In genomic region chr13:29513981-29514719, GRCh38 we compare ENCODE assay signal across 18 cellular contexts.
A peak's percentile ranks its signal among the peaks of the same experiment; 100 is the strongest.
DNase-seq lines count a peak whose midpoint lies in the region; ATAC-seq, FAIRE-seq and TF ChIP-seq lines count a peak whose summit lies in the region.
"Had no signal": no experiment of that assay in that cellular context is flagged by ENCODE, and none has a peak within 500 bp of the region (broad histone marks: within the 10 kb centered on the region; RNA-seq: fewer than 3 reads in every experiment).

No MANE protein-coding gene starts in this region.

- H3K4me2 ChIP-seq in HepG2 (ENCODE audit: low read depth, low read length), result no peak overlapping the region

- no peak overlapping the region for H3K27ac ChIP-seq in HepG2 (ENCODE audit: extremely low read length, insufficient read depth, low read length)
- H3K27ac ChIP-seq in upper lobe of right lung, result no peak overlapping the region
- H3K27ac ChIP-seq: esophagus squamous epithelium, uterus had no signal

- no peak overlapping the region for H3K9ac ChIP-seq in HepG2 (ENCODE audit: insufficient read depth, low read depth, low read length)

- no peak overlapping the region for H3K4me3 Mint-ChIP-seq in activated naive CD8-positive, alpha-beta T cell treated with anti-CD3 and anti-CD28 coated beads for 36 hours
- H3K4me3 Mint-ChIP-seq in activated naive CD8-positive, alpha-beta T cell treated with anti-CD3 and anti-CD28 coated beads, Interleukin-2, amount 50 U/mL, for 24 hours, result no peak overlapping the region
- H3K4me3 Mint-ChIP-seq in dendritic cell treated with granulocyte-macrophage colony-stimulating factor and Interleukin-4, amounts not matched to agents 40 ng/mL and 50 ng/mL, for 4 days, result no peak overlapping the region

- H3K27me3 Mint-ChIP-seq in activated naive CD8-positive, alpha-beta T cell treated with anti-CD3 and anti-CD28 coated beads for 36 hours, result no peaks in the 10 kb centered on the region
- H3K27me3 Mint-ChIP-seq in activated naive CD8-positive, alpha-beta T cell treated with anti-CD3 and anti-CD28 coated beads, Interleukin-2, amount 50 U/mL, for 24 hours, result no peaks in the 10 kb centered on the region
- H3K27me3 Mint-ChIP-seq in dendritic cell treated with granulocyte-macrophage colony-stimulating factor and Interleukin-4, amounts not matched to agents 40 ng/mL and 50 ng/mL, for 4 days, result no peaks in the 10 kb centered on the region

- H3K27ac Mint-ChIP-seq in activated naive CD8-positive, alpha-beta T cell treated with anti-CD3 and anti-CD28 coated beads for 36 hours, result peak overlapping the region; percentile 58
- H3K27ac Mint-ChIP-seq in activated naive CD8-positive, alpha-beta T cell treated with anti-CD3 and anti-CD28 coated beads, Interleukin-2, amount 50 U/mL, for 24 hours, result no peak overlapping the region
- peak overlapping the region; percentile 13 for H3K27ac Mint-ChIP-seq in dendritic cell treated with granulocyte-macrophage colony-stimulating factor and Interleukin-4, amounts not matched to agents 40 ng/mL and 50 ng/mL, for 4 days

- CTCF ChIA-PET in HepG2 (lab: Yijun Ruan, JAX; ENCODE audit: low intra/inter-chr PET ratio, low total read pairs), result no interaction called here

- H3K4me3 ChIP-seq in HepG2 (replicated peaks in 1 of 3; ENCODE audit: insufficient read depth in 1 of 3, low read depth in 2 of 3, low read length in 3 of 3) (no peak overlapping the region), upper lobe of right lung (no peak overlapping the region)
- H3K4me3 ChIP-seq: esophagus squamous epithelium, mucosa of descending colon, uterus had no signal

- no peak for ATAC-seq in activated naive CD8-positive, alpha-beta T cell treated with anti-CD3 and anti-CD28 coated beads, Interleukin-2, amount 50 U/mL, for 24 hours
- no peak; the same call in 2 of the 3 replicates for ATAC-seq in HepG2
- no peak for ATAC-seq in upper lobe of right lung
- ATAC-seq in GM21360 (IDR thresholded peaks at IDR 0.05; ENCODE audit: unreplicated experiment), result no peak
- ATAC-seq: mucosa of descending colon had no signal

- H3K4me1 ChIP-seq in HepG2 (ENCODE audit: insufficient read depth, low read length), result peaks cover 1% of the 10 kb centered on the region
- H3K4me1 ChIP-seq in upper lobe of right lung, result no peaks in the 10 kb centered on the region

- H3K36me3 ChIP-seq in HepG2 (replicated peaks in 1 of 2; ENCODE audit: control insufficient read depth in 1 of 2, insufficient read depth in 2 of 2, low read length in 2 of 2) (peaks cover 34 to 67% of the 10 kb centered on the region in 2 experiments), upper lobe of right lung (peaks cover 29% of the 10 kb centered on the region)
- H3K36me3 ChIP-seq: uterus had no signal

- BruUV-seq in HepG2 (replicated peaks; lab: Mats Ljungman, UMichigan), result no TSS peak

- no peak for FAIRE-seq in HepG2 (lab: Jason Lieb, UNC)
- FAIRE-seq: TTC549 had no signal

- intact Hi-C loops in dendritic cell treated with granulocyte-macrophage colony-stimulating factor and Interleukin-4, amounts not matched to agents 40 ng/mL and 50 ng/mL, for 4 days (cut with micrococcal nuclease), result no loop called here
- intact Hi-C loops in HepG2 (cut with micrococcal nuclease; ENCODE audit: unreplicated experiment) (no loop called here), upper lobe of right lung (cut with DNase I) (no loop called here)

- 99% methylated on average over 10 of the region's 32 CpGs for WGBS in HepG2 (ENCODE audit: low lambda C conversion rate)

- POLR2A ChIA-PET in HepG2 (lab: Yijun Ruan, JAX), result no interaction called here

- DNase-seq in activated naive CD8-positive, alpha-beta T cell treated with anti-CD3 and anti-CD28 coated beads for 36 hours, result no peak
- DNase-seq in activated naive CD8-positive, alpha-beta T cell treated with anti-CD3 and anti-CD28 coated beads, Interleukin-2, amount 50 U/mL, for 24 hours, result no peak
- DNase-seq in HepG2 (ENCODE audit: low spot score) (no peak), upper lobe of right lung (peak; percentile 58), DMS53 treated with DMSO at 0.1 percent for 48 hours (lab: John Stamatoyannopoulos, UW; ENCODE audit: unreplicated experiment) (no peak), activated gamma-delta T cell (lab: John Stamatoyannopoulos, UW) (no peak)
- DNase-seq: activated CD4-positive, alpha-beta T cell treated with anti-CD3 and anti-CD28 coated beads for 4 hours; central memory CD4-positive, alpha-beta T cell; DMS 273 treated with DMSO at 0.1 percent for 48 hours; esophagus squamous epithelium; mucosa of descending colon; NCI-H1417 treated with DMSO at 0.1 percent for 48 hours; NCI-H524 treated with DMSO at 0.1 percent for 48 hours; substantia nigra; uterus had no signal

- H3K4me1 Mint-ChIP-seq in activated naive CD8-positive, alpha-beta T cell treated with anti-CD3 and anti-CD28 coated beads for 36 hours, result peaks cover 5% of the 10 kb centered on the region
- H3K4me1 Mint-ChIP-seq in activated naive CD8-positive, alpha-beta T cell treated with anti-CD3 and anti-CD28 coated beads, Interleukin-2, amount 50 U/mL, for 24 hours, result peaks cover 2% of the 10 kb centered on the region
- no peaks in the 10 kb centered on the region for H3K4me1 Mint-ChIP-seq in dendritic cell treated with granulocyte-macrophage colony-stimulating factor and Interleukin-4, amounts not matched to agents 40 ng/mL and 50 ng/mL, for 4 days (ENCODE audit: low read depth)

- H3K27me3 ChIP-seq in HepG2 (ENCODE audit: control insufficient read depth in 1 of 2, insufficient read depth in 2 of 2, low read length in 2 of 2) (no peaks in the 10 kb centered on the region), upper lobe of right lung (no peaks in the 10 kb centered on the region)
- H3K27me3 ChIP-seq: esophagus squamous epithelium, uterus had no signal

- no peaks in the 10 kb centered on the region for H3K79me2 ChIP-seq in HepG2 (ENCODE audit: insufficient read depth, low read length)

- TF ChIP-seq CTCF in HepG2 (CRISPR knock-in tag; IDR thresholded peaks at IDR 0.05), result no peak
- no peak for TF ChIP-seq CTCF in upper lobe of right lung (IDR thresholded peaks at IDR 0.05)

- TF ChIP-seq EP300 in HepG2 (IDR thresholded peaks at IDR 0.05; ENCODE audit: low read depth in 2 of 2, low read length in 2 of 2) (no peak), HepG2 (CRISPR knock-in tag; IDR thresholded peaks at IDR 0.05; ENCODE audit: borderline replicate concordance) (no peak)

- TF ChIP-seq POLR2A in HepG2 (IDR thresholded peaks at IDR 0.05; ENCODE audit: insufficient read depth in 1 of 2, low read depth in 2 of 2, low read length in 2 of 2), result no peak

- peaks cover 30% of the 10 kb centered on the region for H3K36me3 Mint-ChIP-seq in activated naive CD8-positive, alpha-beta T cell treated with anti-CD3 and anti-CD28 coated beads for 36 hours
- peaks cover 35% of the 10 kb centered on the region for H3K36me3 Mint-ChIP-seq in activated naive CD8-positive, alpha-beta T cell treated with anti-CD3 and anti-CD28 coated beads, Interleukin-2, amount 50 U/mL, for 24 hours (ENCODE audit: low read depth)
- H3K36me3 Mint-ChIP-seq in dendritic cell treated with granulocyte-macrophage colony-stimulating factor and Interleukin-4, amounts not matched to agents 40 ng/mL and 50 ng/mL, for 4 days (ENCODE audit: low read depth), result peaks cover 87% of the 10 kb centered on the region

- no peak for TF ChIP-seq RAD21 in HepG2 (CRISPR knock-in tag; IDR thresholded peaks at IDR 0.05)

- in situ Hi-C loops in HepG2 (cut with HindIII; ENCODE audit: extremely low pct_ligation_motif_present, low pct_unique_long_range_greater_than_20kb), result no loop called here

- H3K9me3 Mint-ChIP-seq in activated naive CD8-positive, alpha-beta T cell treated with anti-CD3 and anti-CD28 coated beads for 36 hours, result no peaks in the 10 kb centered on the region
- H3K9me3 Mint-ChIP-seq in activated naive CD8-positive, alpha-beta T cell treated with anti-CD3 and anti-CD28 coated beads, Interleukin-2, amount 50 U/mL, for 24 hours, result no peaks in the 10 kb centered on the region
- H3K9me3 Mint-ChIP-seq in dendritic cell treated with granulocyte-macrophage colony-stimulating factor and Interleukin-4, amounts not matched to agents 40 ng/mL and 50 ng/mL, for 4 days, result no peaks in the 10 kb centered on the region

- H3K9me3 ChIP-seq in HepG2 (ENCODE audit: low read length) (no peaks in the 10 kb centered on the region), upper lobe of right lung (no peaks in the 10 kb centered on the region)
- H3K9me3 ChIP-seq: esophagus squamous epithelium, mucosa of descending colon, uterus had no signal

- no peak overlapping the region for H2AFZ ChIP-seq in HepG2 (ENCODE audit: low read length)

- H4K20me1 ChIP-seq in HepG2 (ENCODE audit: insufficient read depth, low read length), result peaks cover 5% of the 10 kb centered on the region; the same call in 1 of the 2 replicates

TF ChIP-seq in HepG2, 621 proteins besides CTCF, POLR2A, EP300 and RAD21:
- TF ChIP-seq BRF2 (CRISPR knock-in tag; IDR thresholded peaks at IDR 0.05) (no peak), AGO2 (optimal IDR thresholded peaks at IDR 0.05; ENCODE audit: low read depth, low read length) (peak; percentile 51)
